22 cellular contexts compared by ENCODE assay signal in genomic region chr5:1642621-1643061, GRCh38.
"Had no signal": no experiment of that assay in that cellular context is flagged by ENCODE, and none has a peak within 500 bp of the region (broad histone marks: within the 10 kb centered on the region; RNA-seq: fewer than 3 reads in every experiment).

No MANE protein-coding gene starts in this region.

- H3K4me1 ChIP-seq: pancreas, psoas muscle had no signal

- H3K9me3 ChIP-seq: esophagus squamous epithelium, heart right ventricle, pancreas, psoas muscle, suprapubic skin, tibial artery had no signal

- DNase-seq: activated B cell treated with CpG ODN at 0.5 μM for 24 hours; activated CD4-positive, alpha-beta T cell treated with anti-CD3 and anti-CD28 coated beads for 4 hours; activated CD4-positive, alpha-beta T cell treated with anti-CD3 and anti-CD28 coated beads, Interleukin-2, amount 50 U/mL, for 48 hours; activated CD8-positive, alpha-beta memory T cell treated with anti-CD3 and anti-CD28 coated beads for 24 hours; activated gamma-delta T cell; amygdala; central memory CD4-positive, alpha-beta T cell; effector CD8-positive, alpha-beta T cell; esophagus squamous epithelium; foreskin melanocyte; heart right ventricle; left ventricle myocardium superior; naive B cell; nephron progenitor cell; stimulated activated CD4-positive, alpha-beta T cell treated with anti-CD3 and anti-CD28 coated beads, Interleukin-15, amount 100 ng/mL, for 24 hours; stimulated activated CD4-positive, alpha-beta T cell treated with anti-CD3 and anti-CD28 coated beads, Interleukin-2, amount 100 ng/mL, for 24 hours had no signal

- H3K4me2 ChIP-seq: smooth muscle cell had no signal

- H3K4me3 ChIP-seq: esophagus squamous epithelium, heart right ventricle, pancreas, psoas muscle, smooth muscle cell, suprapubic skin, tibial artery had no signal

- H3K36me3 ChIP-seq: esophagus squamous epithelium, heart right ventricle, pancreas, suprapubic skin, tibial artery had no signal

- ATAC-seq: left ventricle myocardium superior, pancreas, psoas muscle had no signal

- H3K27ac ChIP-seq: epithelial cell of prostate, esophagus squamous epithelium, heart right ventricle, pancreas, psoas muscle, suprapubic skin, tibial artery had no signal
